1 cellular context compared by ENCODE assay signal in genomic region chr14:24678801-24679247, GRCh38.
A peak's percentile ranks its signal among the peaks of the same experiment; 100 is the strongest.
TF ChIP-seq lines count a peak whose summit lies in the region.

No MANE protein-coding gene starts in this region.

TF ChIP-seq in HepG2, 621 proteins besides CTCF, POLR2A, EP300 and RAD21 (continued from another document and continues in another):
- TF ChIP-seq ZBED4 (CRISPR knock-in tag; IDR thresholded peaks at IDR 0.05; ENCODE audit: borderline replicate concordance) (no peak), RCOR2 (CRISPR knock-in tag; IDR thresholded peaks at IDR 0.05) (no peak), HMG20B (CRISPR knock-in tag; conservative IDR thresholded peaks at IDR 0.05) (peak; percentile 59; the same call in 1 of the 2 replicates), KDM4B (CRISPR knock-in tag; IDR thresholded peaks at IDR 0.05) (no peak), ZKSCAN5 (CRISPR knock-in tag; IDR thresholded peaks at IDR 0.05) (no peak), FOXJ3 (CRISPR knock-in tag; IDR thresholded peaks at IDR 0.05; ENCODE audit: borderline replicate concordance) (0 out of 2 replicates have a peak, but pooled peaks have one; percentile 11), ATF1 (CRISPR knock-in tag; IDR thresholded peaks at IDR 0.05) (no peak), GATA4 (IDR thresholded peaks at IDR 0.05; ENCODE audit: borderline replicate concordance, low read depth) (no peak), RORA (CRISPR knock-in tag; IDR thresholded peaks at IDR 0.05) (no peak), ETV6 (CRISPR knock-in tag; conservative IDR thresholded peaks at IDR 0.05) (no peak), MED13 (CRISPR knock-in tag; IDR thresholded peaks at IDR 0.05) (no peak), ZBTB1 (CRISPR knock-in tag; IDR thresholded peaks at IDR 0.05; ENCODE audit: borderline replicate concordance) (no peak), HOXA3 (CRISPR knock-in tag; IDR thresholded peaks at IDR 0.05) (0 out of 2 replicates have a peak, but pooled peaks have one; percentile 33), ZNF460 (CRISPR knock-in tag; IDR thresholded peaks at IDR 0.05; ENCODE audit: borderline replicate concordance) (no peak), GABPB1 (CRISPR knock-in tag; IDR thresholded peaks at IDR 0.05) (peak; percentile 43; the same call in 1 of the 2 replicates), KDM5A (IDR thresholded peaks at IDR 0.05; ENCODE audit: borderline replicate concordance, low read length) (no peak), BRD4 (CRISPR knock-in tag; IDR thresholded peaks at IDR 0.05) (no peak), NR2F2 (IDR thresholded peaks at IDR 0.05; ENCODE audit: borderline replicate concordance, low read depth) (no peak), BATF2 (CRISPR knock-in tag; IDR thresholded peaks at IDR 0.05) (no peak), ATF7 (IDR thresholded peaks at IDR 0.05) (no peak), ATF7 (CRISPR knock-in tag; IDR thresholded peaks at IDR 0.05) (no peak), FLYWCH1 (CRISPR knock-in tag; IDR thresholded peaks at IDR 0.05) (no peak), KLF12 (CRISPR knock-in tag; IDR thresholded peaks at IDR 0.05; ENCODE audit: borderline replicate concordance) (no peak), FOXM1 (CRISPR knock-in tag; IDR thresholded peaks at IDR 0.05) (no peak), SP4 (CRISPR knock-in tag; IDR thresholded peaks at IDR 0.05) (no peak), CBX1 (IDR thresholded peaks at IDR 0.05; ENCODE audit: low read depth) (no peak), KLF15 (CRISPR knock-in tag; IDR thresholded peaks at IDR 0.05; ENCODE audit: borderline replicate concordance) (no peak), GMEB2 (CRISPR knock-in tag; IDR thresholded peaks at IDR 0.05; ENCODE audit: low read depth) (no peak), TP53 (CRISPR knock-in tag; conservative IDR thresholded peaks at IDR 0.05) (no peak), ZNF691 (CRISPR knock-in tag; IDR thresholded peaks at IDR 0.05; ENCODE audit: borderline replicate concordance, low read depth) (peak; percentile 77), ZNF253 (CRISPR knock-in tag; IDR thresholded peaks at IDR 0.05; ENCODE audit: borderline replicate concordance) (no peak), ZSCAN22 (CRISPR knock-in tag; IDR thresholded peaks at IDR 0.05) (no peak), POGZ (CRISPR knock-in tag; IDR thresholded peaks at IDR 0.05) (peak; percentile 82), SPEN (CRISPR knock-in tag; IDR thresholded peaks at IDR 0.05; ENCODE audit: low read depth) (peak; percentile 74), MXD4 (CRISPR knock-in tag; IDR thresholded peaks at IDR 0.05) (peak; percentile 75; the same call in 1 of the 2 replicates), ZNF772 (CRISPR knock-in tag; IDR thresholded peaks at IDR 0.05) (no peak), MED1 (CRISPR knock-in tag; IDR thresholded peaks at IDR 0.05) (no peak; the same call in 1 of the 2 replicates), ZSCAN29 (CRISPR knock-in tag; conservative IDR thresholded peaks at IDR 0.05) (no peak)
- TF ChIP-seq, protein P1, sequence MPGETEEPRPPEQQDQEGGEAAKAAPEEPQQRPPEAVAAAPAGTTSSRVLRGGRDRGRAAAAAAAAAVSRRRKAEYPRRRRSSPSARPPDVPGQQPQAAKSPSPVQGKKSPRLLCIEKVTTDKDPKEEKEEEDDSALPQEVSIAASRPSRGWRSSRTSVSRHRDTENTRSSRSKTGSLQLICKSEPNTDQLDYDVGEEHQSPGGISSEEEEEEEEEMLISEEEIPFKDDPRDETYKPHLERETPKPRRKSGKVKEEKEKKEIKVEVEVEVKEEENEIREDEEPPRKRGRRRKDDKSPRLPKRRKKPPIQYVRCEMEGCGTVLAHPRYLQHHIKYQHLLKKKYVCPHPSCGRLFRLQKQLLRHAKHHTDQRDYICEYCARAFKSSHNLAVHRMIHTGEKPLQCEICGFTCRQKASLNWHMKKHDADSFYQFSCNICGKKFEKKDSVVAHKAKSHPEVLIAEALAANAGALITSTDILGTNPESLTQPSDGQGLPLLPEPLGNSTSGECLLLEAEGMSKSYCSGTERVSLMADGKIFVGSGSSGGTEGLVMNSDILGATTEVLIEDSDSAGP (CRISPR knock-in tag; IDR thresholded peaks at IDR 0.05; ENCODE audit: borderline replicate concordance) = no peak
- TF ChIP-seq, protein P2, sequence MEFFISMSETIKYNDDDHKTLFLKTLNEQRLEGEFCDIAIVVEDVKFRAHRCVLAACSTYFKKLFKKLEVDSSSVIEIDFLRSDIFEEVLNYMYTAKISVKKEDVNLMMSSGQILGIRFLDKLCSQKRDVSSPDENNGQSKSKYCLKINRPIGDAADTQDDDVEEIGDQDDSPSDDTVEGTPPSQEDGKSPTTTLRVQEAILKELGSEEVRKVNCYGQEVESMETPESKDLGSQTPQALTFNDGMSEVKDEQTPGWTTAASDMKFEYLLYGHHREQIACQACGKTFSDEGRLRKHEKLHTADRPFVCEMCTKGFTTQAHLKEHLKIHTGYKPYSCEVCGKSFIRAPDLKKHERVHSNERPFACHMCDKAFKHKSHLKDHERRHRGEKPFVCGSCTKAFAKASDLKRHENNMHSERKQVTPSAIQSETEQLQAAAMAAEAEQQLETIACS (CRISPR knock-in tag; IDR thresholded peaks at IDR 0.05) = no peak
- TF ChIP-seq, protein P3, sequence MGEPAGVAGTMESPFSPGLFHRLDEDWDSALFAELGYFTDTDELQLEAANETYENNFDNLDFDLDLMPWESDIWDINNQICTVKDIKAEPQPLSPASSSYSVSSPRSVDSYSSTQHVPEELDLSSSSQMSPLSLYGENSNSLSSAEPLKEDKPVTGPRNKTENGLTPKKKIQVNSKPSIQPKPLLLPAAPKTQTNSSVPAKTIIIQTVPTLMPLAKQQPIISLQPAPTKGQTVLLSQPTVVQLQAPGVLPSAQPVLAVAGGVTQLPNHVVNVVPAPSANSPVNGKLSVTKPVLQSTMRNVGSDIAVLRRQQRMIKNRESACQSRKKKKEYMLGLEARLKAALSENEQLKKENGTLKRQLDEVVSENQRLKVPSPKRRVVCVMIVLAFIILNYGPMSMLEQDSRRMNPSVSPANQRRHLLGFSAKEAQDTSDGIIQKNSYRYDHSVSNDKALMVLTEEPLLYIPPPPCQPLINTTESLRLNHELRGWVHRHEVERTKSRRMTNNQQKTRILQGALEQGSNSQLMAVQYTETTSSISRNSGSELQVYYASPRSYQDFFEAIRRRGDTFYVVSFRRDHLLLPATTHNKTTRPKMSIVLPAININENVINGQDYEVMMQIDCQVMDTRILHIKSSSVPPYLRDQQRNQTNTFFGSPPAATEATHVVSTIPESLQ (CRISPR knock-in tag; conservative IDR thresholded peaks at IDR 0.05) = 0 out of 2 replicates have a peak, but pooled peaks have one; percentile 61
- TF ChIP-seq, protein P4, sequence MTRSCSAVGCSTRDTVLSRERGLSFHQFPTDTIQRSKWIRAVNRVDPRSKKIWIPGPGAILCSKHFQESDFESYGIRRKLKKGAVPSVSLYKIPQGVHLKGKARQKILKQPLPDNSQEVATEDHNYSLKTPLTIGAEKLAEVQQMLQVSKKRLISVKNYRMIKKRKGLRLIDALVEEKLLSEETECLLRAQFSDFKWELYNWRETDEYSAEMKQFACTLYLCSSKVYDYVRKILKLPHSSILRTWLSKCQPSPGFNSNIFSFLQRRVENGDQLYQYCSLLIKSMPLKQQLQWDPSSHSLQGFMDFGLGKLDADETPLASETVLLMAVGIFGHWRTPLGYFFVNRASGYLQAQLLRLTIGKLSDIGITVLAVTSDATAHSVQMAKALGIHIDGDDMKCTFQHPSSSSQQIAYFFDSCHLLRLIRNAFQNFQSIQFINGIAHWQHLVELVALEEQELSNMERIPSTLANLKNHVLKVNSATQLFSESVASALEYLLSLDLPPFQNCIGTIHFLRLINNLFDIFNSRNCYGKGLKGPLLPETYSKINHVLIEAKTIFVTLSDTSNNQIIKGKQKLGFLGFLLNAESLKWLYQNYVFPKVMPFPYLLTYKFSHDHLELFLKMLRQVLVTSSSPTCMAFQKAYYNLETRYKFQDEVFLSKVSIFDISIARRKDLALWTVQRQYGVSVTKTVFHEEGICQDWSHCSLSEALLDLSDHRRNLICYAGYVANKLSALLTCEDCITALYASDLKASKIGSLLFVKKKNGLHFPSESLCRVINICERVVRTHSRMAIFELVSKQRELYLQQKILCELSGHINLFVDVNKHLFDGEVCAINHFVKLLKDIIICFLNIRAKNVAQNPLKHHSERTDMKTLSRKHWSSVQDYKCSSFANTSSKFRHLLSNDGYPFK (CRISPR knock-in tag; IDR thresholded peaks at IDR 0.05; ENCODE audit: borderline replicate concordance) = no peak
- TF ChIP-seq, protein P5, sequence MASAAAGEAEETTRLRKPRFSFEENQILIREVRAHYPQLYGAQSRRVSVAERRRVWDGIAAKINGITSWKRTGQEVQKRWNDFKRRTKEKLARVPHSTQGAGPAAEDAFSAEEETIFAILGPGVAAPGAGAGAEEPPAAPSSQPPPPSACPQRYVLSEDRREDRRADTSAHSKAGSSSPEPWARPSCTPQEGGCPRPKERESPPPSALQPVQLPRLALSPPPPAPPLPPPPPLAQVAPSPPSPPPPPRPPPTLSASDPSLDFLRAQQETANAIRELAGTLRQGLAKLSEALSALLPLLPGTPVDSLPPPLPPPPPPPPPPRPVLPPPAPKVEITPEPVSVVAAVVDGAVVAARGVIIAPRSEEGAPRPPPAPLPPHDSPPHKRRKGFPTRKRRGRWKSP (CRISPR knock-in tag; IDR thresholded peaks at IDR 0.05) = 0 out of 2 replicates have a peak, but pooled peaks have one; percentile 57
